10 cellular contexts compared by ENCODE assay signal in the genomic region with DNA sequence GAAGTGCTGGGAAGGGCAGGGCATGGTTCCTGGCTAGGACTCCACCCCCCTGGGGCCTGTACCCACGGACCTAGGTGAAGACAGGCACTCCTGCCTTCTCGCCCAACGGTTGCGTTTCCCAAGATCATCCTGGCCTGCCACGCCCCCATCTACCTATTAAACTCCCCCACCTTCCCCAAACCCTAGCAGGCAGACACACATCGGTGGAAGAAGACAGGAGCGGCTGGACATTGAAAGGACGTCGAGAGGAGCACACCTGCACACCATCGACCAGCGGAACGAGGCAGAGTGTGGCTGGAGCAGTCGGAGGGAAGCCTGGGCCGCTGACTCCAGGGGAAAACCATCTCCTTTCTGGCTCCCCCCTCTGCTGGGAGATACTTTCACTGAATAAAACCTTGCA. TPM values are rescaled to one million over a fixed set of nuclear protein-coding genes. Genes with fewer than 3 reads are reported as not detected.
A peak's percentile ranks its signal among the peaks of the same experiment; 100 is the strongest.
DNase-seq lines count a peak whose midpoint lies in the region; ATAC-seq and TF ChIP-seq lines count a peak whose summit lies in the region.
"Had no signal": no experiment of that assay in that cellular context is flagged by ENCODE, and none has a peak within 500 bp of the region (broad histone marks: within the 10 kb centered on the region; RNA-seq: fewer than 3 reads in every experiment).

No MANE protein-coding gene starts in this region.

- H3K36me3 Mint-ChIP-seq in activated CD4-positive, alpha-beta T cell treated with anti-CD3 and anti-CD28 coated beads, Interleukin-2, amount 10 ng/mL, durations not matched to agents 7 days and 5 days (ENCODE audit: low read depth) = no peaks in the 10 kb centered on the region
- no peaks in the 10 kb centered on the region for H3K36me3 Mint-ChIP-seq in activated CD4-positive, alpha-beta T cell treated with anti-CD3 and anti-CD28 coated beads for 36 hours (ENCODE audit: low read depth)
- H3K36me3 Mint-ChIP-seq in T-helper 17 cell (ENCODE audit: low read depth) = peaks cover 2% of the 10 kb centered on the region
- H3K36me3 Mint-ChIP-seq in immature natural killer cell = no peaks in the 10 kb centered on the region

- CTCF ChIA-PET in activated CD4-positive, alpha-beta T cell treated with anti-CD3 and anti-CD28 coated beads, Interleukin-2, amount 10 ng/mL, durations not matched to agents 7 days and 5 days (lab: Charles Lee) = interaction anchor here (1.0 to 1.2 kb wide), 2 partner anchors 14 to 167 kb away, joined by 3 to 4 read pairs; no protein-coding TSS in a partner anchor
- CTCF ChIA-PET in activated CD4-positive, alpha-beta T cell treated with anti-CD3 and anti-CD28 coated beads for 36 hours (lab: Charles Lee) = no interaction called here

- no peak overlapping the region for H3K4me3 Mint-ChIP-seq in activated CD4-positive, alpha-beta T cell treated with anti-CD3 and anti-CD28 coated beads, Interleukin-2, amount 10 ng/mL, durations not matched to agents 7 days and 5 days
- H3K4me3 Mint-ChIP-seq in activated CD4-positive, alpha-beta T cell treated with anti-CD3 and anti-CD28 coated beads for 36 hours = no peak overlapping the region
- H3K4me3 Mint-ChIP-seq in T-helper 17 cell (peak overlapping the region; percentile 21), immature natural killer cell (peak overlapping the region in 4 of 5 donors; percentile 79 to 87 (median 84))

- no peak for DNase-seq in activated CD4-positive, alpha-beta T cell treated with anti-CD3 and anti-CD28 coated beads, Interleukin-2, amount 10 ng/mL, durations not matched to agents 7 days and 5 days
- no peak for DNase-seq in activated CD4-positive, alpha-beta T cell treated with anti-CD3 and anti-CD28 coated beads for 36 hours
- DNase-seq in T-helper 17 cell (no peak), immature natural killer cell (no peak), suprapubic skin (ENCODE audit: low spot score in 2 of 2) (no peak), HPDE6-E6E7 (ENCODE audit: extremely low spot score) (no peak), medulla oblongata (ENCODE audit: extremely low spot score) (no peak), D341Med (ENCODE audit: low spot score) (no peak)
- DNase-seq: 8988T had no signal

- no peaks in the 10 kb centered on the region for H3K9me3 Mint-ChIP-seq in activated CD4-positive, alpha-beta T cell treated with anti-CD3 and anti-CD28 coated beads, Interleukin-2, amount 10 ng/mL, durations not matched to agents 7 days and 5 days
- H3K9me3 Mint-ChIP-seq in activated CD4-positive, alpha-beta T cell treated with anti-CD3 and anti-CD28 coated beads for 36 hours (ENCODE audit: low read depth) = no peaks in the 10 kb centered on the region
- H3K9me3 Mint-ChIP-seq in immature natural killer cell = no peaks in the 10 kb centered on the region
- H3K9me3 Mint-ChIP-seq: stimulated activated naive CD8-positive, alpha-beta T cell treated with anti-CD3 and anti-CD28 coated beads, Interleukin-15, Interleukin-2, amounts not matched to agents 100 ng/mL and 50 ng/mL, for 24 hours had no signal

- peak overlapping the region; percentile 86 for H3K27ac Mint-ChIP-seq in activated CD4-positive, alpha-beta T cell treated with anti-CD3 and anti-CD28 coated beads, Interleukin-2, amount 10 ng/mL, durations not matched to agents 7 days and 5 days
- no peak overlapping the region for H3K27ac Mint-ChIP-seq in activated CD4-positive, alpha-beta T cell treated with anti-CD3 and anti-CD28 coated beads for 36 hours
- H3K27ac Mint-ChIP-seq in T-helper 17 cell = peak overlapping the region; percentile 80
- peak overlapping the region in 4 of 6 donors; percentile 61 to 83 (median 72) for H3K27ac Mint-ChIP-seq in immature natural killer cell
- H3K27ac Mint-ChIP-seq: stimulated activated naive CD8-positive, alpha-beta T cell treated with anti-CD3 and anti-CD28 coated beads, Interleukin-15, Interleukin-2, amounts not matched to agents 100 ng/mL and 50 ng/mL, for 24 hours had no signal

- H3K27ac ChIP-seq in suprapubic skin = peak overlapping the region; percentile 81

- H3K27me3 Mint-ChIP-seq in activated CD4-positive, alpha-beta T cell treated with anti-CD3 and anti-CD28 coated beads, Interleukin-2, amount 10 ng/mL, durations not matched to agents 7 days and 5 days = peaks cover 28% of the 10 kb centered on the region
- H3K27me3 Mint-ChIP-seq in activated CD4-positive, alpha-beta T cell treated with anti-CD3 and anti-CD28 coated beads for 36 hours = peaks cover 3% of the 10 kb centered on the region
- H3K27me3 Mint-ChIP-seq in T-helper 17 cell (peaks cover 12% of the 10 kb centered on the region), immature natural killer cell (ENCODE audit: low read depth in 3 of 3) (peaks cover 1 to 6% (median 5%) of the 10 kb centered on the region in 3 donors)

- H3K27me3 ChIP-seq in suprapubic skin = no peaks in the 10 kb centered on the region

- intact Hi-C loops in activated CD4-positive, alpha-beta T cell treated with anti-CD3 and anti-CD28 coated beads for 36 hours (cut with DNase I, micrococcal nuclease) = no loop called here

- ATAC-seq in activated CD4-positive, alpha-beta T cell treated with anti-CD3 and anti-CD28 coated beads for 36 hours = no peak
- no peak for ATAC-seq in T-helper 17 cell

- H3K4me1 Mint-ChIP-seq in activated CD4-positive, alpha-beta T cell treated with anti-CD3 and anti-CD28 coated beads, Interleukin-2, amount 10 ng/mL, durations not matched to agents 7 days and 5 days = peaks cover 12% of the 10 kb centered on the region
- peaks cover 8% of the 10 kb centered on the region for H3K4me1 Mint-ChIP-seq in activated CD4-positive, alpha-beta T cell treated with anti-CD3 and anti-CD28 coated beads for 36 hours
- H3K4me1 Mint-ChIP-seq in T-helper 17 cell (peaks cover 4% of the 10 kb centered on the region), immature natural killer cell (peaks cover 32 to 36% of the 10 kb centered on the region in 2 donors)

- H3K9me3 ChIP-seq in T-helper 17 cell (ENCODE audit: control insufficient read depth, low read length, poor library complexity, severe bottlenecking) (no peaks in the 10 kb centered on the region), suprapubic skin (no peaks in the 10 kb centered on the region)

- 83% methylated on average over 14 of the region's 14 CpGs for WGBS in suprapubic skin

- TF ChIP-seq POLR2A in suprapubic skin (IDR thresholded peaks at IDR 0.05) = no peak

- POLR2A ChIA-PET in activated CD4-positive, alpha-beta T cell treated with anti-CD3 and anti-CD28 coated beads, Interleukin-2, amount 10 ng/mL, durations not matched to agents 7 days and 5 days (lab: Charles Lee) = no interaction called here
- POLR2A ChIA-PET in activated CD4-positive, alpha-beta T cell treated with anti-CD3 and anti-CD28 coated beads for 36 hours (lab: Charles Lee) = no interaction called here

- H3K36me3 ChIP-seq in suprapubic skin = no peaks in the 10 kb centered on the region

- TF ChIP-seq CTCF in suprapubic skin (IDR thresholded peaks at IDR 0.05) = no peak

- no peak for TF ChIP-seq EP300 in suprapubic skin (IDR thresholded peaks at IDR 0.05)

- peak overlapping the region; percentile 50 for H3K4me3 ChIP-seq in suprapubic skin

- peaks cover 12% of the 10 kb centered on the region for H3K4me1 ChIP-seq in suprapubic skin

RNA-seq across cellular contexts. Expression of a gene that starts 45.6 kb away (rescaled TPM):
- 10 to 100 TPM; 66.4 to 88.7 TPM for total RNA-seq in activated CD4-positive, alpha-beta T cell treated with anti-CD3 and anti-CD28 coated beads, Interleukin-2, amount 10 ng/mL, durations not matched to agents 7 days and 5 days
- total RNA-seq in activated CD4-positive, alpha-beta T cell treated with anti-CD3 and anti-CD28 coated beads for 36 hours = 10 to 100 TPM; 24.9 to 29.6 TPM
- total RNA-seq in T-helper 17 cell (10 to 100 TPM; 58.4 to 68.4 TPM), suprapubic skin (10 to 100 TPM in 1 of 4 donors, 1 to 10 TPM in 3; 5.1 to 13.2 (median 6.7) TPM)
- 100 to 1,000 TPM; 449 to 804 (median 530) TPM for polyA plus RNA-seq in immature natural killer cell

Comparison
In these comparisons a context has a peak if more than half of its experiments do, and no peak if none do; other contexts are left out.
1. H3K4me3 Mint-ChIP-seq: peak in T-helper 17 cell (single experiment) and immature natural killer cell (4 of 5); none in activated CD4-positive, alpha-beta T cell treated with anti-CD3 and anti-CD28 coated beads, Interleukin-2, amount 10 ng/mL, durations not matched to agents 7 days and 5 days (single experiment) and activated CD4-positive, alpha-beta T cell treated with anti-CD3 and anti-CD28 coated beads for 36 hours (single experiment).